Comparison of ENCODE assay signal across 29 cellular contexts in genomic region chr5:153640293-153640692, GRCh38.
"Had no signal": no experiment of that assay in that cellular context is flagged by ENCODE, and none has a peak within 500 bp of the region (broad histone marks: within the 10 kb centered on the region; RNA-seq: fewer than 3 reads in every experiment).

No MANE protein-coding gene starts in this region.

- H3K4me1 ChIP-seq: SJCRH30 had no signal

- H3K36me3 ChIP-seq: SJCRH30 had no signal

- H3K27me3 ChIP-seq: SJCRH30 had no signal

- DNase-seq: Karpas-422, KBM-7, MM.1S, MV-4-11, NCI-H1092, NCI-H1105, NCI-H1417 treated with DMSO at 0.1 percent for 48 hours, NCI-H1436 treated with DMSO at 0.1 percent for 48 hours, NCI-H1694 treated with DMSO at 0.1 percent for 48 hours, NCI-H187 treated with DMSO at 0.1 percent for 48 hours, NCI-H2029, NCI-H2081, NCI-H2171 treated with DMSO at 0.1 percent for 48 hours, NCI-H2227 treated with DMSO at 0.1 percent for 48 hours, NCI-H345, NCI-H446, NCI-H510A treated with DMSO at 0.1 percent for 48 hours, NCI-H524 treated with DMSO at 0.1 percent for 48 hours, NCI-H526 treated with DMSO at 0.1 percent for 48 hours, NCI-H774, PC-9, SHP77, SIG-M5, SJCRH30 had no signal

- H3K4me3 ChIP-seq: PC-9, SJCRH30, SK-N-MC had no signal

- H3K9me3 ChIP-seq: SJCRH30 had no signal

- H3K27ac ChIP-seq: KMS-11, PC-9, RWPE1, SJCRH30, SK-N-MC had no signal

- ATAC-seq: Panc1, SK-N-SH treated with all-trans-retinoic acid at 6 μM for 48 hours had no signal
